24 cellular contexts compared by ENCODE assay signal in genomic region chr7:75715864-75716263, GRCh38. TPM values are rescaled to one million over a fixed set of nuclear protein-coding genes. Genes with fewer than 3 reads are reported as not detected.
DNase-seq lines count a peak whose midpoint lies in the region; ATAC-seq and TF ChIP-seq lines count a peak whose summit lies in the region.
"Had no signal": no experiment of that assay in that cellular context is flagged by ENCODE, and none has a peak within 500 bp of the region (broad histone marks: within the 10 kb centered on the region; RNA-seq: fewer than 3 reads in every experiment).

No MANE protein-coding gene starts in this region.

- H3K27me3 ChIP-seq in osteoblast (ENCODE audit: insufficient read depth, low read length), result no peaks in the 10 kb centered on the region
- no peaks in the 10 kb centered on the region for H3K27me3 ChIP-seq in CD4-positive, alpha-beta memory T cell (ENCODE audit: insufficient read depth, low read length)
- H3K27me3 ChIP-seq: SJCRH30 had no signal

- H3K4me3 ChIP-seq in HEK293 (ENCODE audit: low read depth, low read length) (no peak overlapping the region), osteoblast (ENCODE audit: insufficient read depth, low read length) (no peak overlapping the region)
- no peak overlapping the region for H3K4me3 ChIP-seq in CD4-positive, alpha-beta memory T cell (ENCODE audit: low read length in 2 of 2)
- H3K4me3 ChIP-seq: A549, PC-9, SJCRH30 had no signal

- intact Hi-C loops in activated CD8-positive, alpha-beta T cell treated with anti-CD3 and anti-CD28 coated beads for 36 hours (cut with micrococcal nuclease), result no loop called here
- intact Hi-C loops in cardiac septum (cut with DNase I), result no loop called here
- intact Hi-C loops in CD4-positive, alpha-beta memory T cell (cut with micrococcal nuclease), result no loop called here

- H3K4me2 ChIP-seq in osteoblast (ENCODE audit: insufficient read depth, low read length), result peak overlapping the region; percentile 7
- H3K4me2 ChIP-seq: A549, PC-9 had no signal

- H3K27ac Mint-ChIP-seq in chondrocyte (ENCODE audit: unreplicated experiment), result no peak overlapping the region
- H3K27ac Mint-ChIP-seq in activated CD8-positive, alpha-beta T cell treated with anti-CD3 and anti-CD28 coated beads for 36 hours, result no peak overlapping the region
- H3K27ac Mint-ChIP-seq in CD4-positive, alpha-beta memory T cell, result peak overlapping the region in 1 of 7 donors; percentile 47

- no peaks in the 10 kb centered on the region for H3K79me2 ChIP-seq in osteoblast (ENCODE audit: insufficient read depth, low read length)

- peaks cover 4% of the 10 kb centered on the region for H3K36me3 Mint-ChIP-seq in chondrocyte (ENCODE audit: low read depth)
- H3K36me3 Mint-ChIP-seq in activated CD8-positive, alpha-beta T cell treated with anti-CD3 and anti-CD28 coated beads for 36 hours (ENCODE audit: low read depth), result peaks cover 6% of the 10 kb centered on the region
- H3K36me3 Mint-ChIP-seq in CD4-positive, alpha-beta memory T cell, result peaks cover 3 to 22% of the 10 kb centered on the region in 2 donors

- TF ChIP-seq CTCF in HEK293 (tag by site-specific recombination; IDR thresholded peaks at IDR 0.05), result no peak
- TF ChIP-seq CTCF in chondrocyte (IDR thresholded peaks at IDR 0.05), result no peak
- TF ChIP-seq CTCF in osteoblast (IDR thresholded peaks at IDR 0.05; ENCODE audit: extremely low read depth, low read depth, low read length), result no peak
- no peak for TF ChIP-seq CTCF in activated CD8-positive, alpha-beta T cell treated with anti-CD3 and anti-CD28 coated beads for 36 hours (IDR thresholded peaks at IDR 0.05)

- H2AFZ ChIP-seq in osteoblast (ENCODE audit: low read length), result no peak overlapping the region
- H2AFZ ChIP-seq: PC-9 had no signal

- no peaks in the 10 kb centered on the region for H3K27me3 Mint-ChIP-seq in chondrocyte (ENCODE audit: low read depth)
- no peaks in the 10 kb centered on the region for H3K27me3 Mint-ChIP-seq in activated CD8-positive, alpha-beta T cell treated with anti-CD3 and anti-CD28 coated beads for 36 hours
- H3K27me3 Mint-ChIP-seq in CD4-positive, alpha-beta memory T cell, result peaks cover 0 to 2% of the 10 kb centered on the region in 2 donors

- H4K20me1 ChIP-seq in osteoblast (ENCODE audit: insufficient read depth, low read length), result no peaks in the 10 kb centered on the region

- no peak for ATAC-seq in activated CD8-positive, alpha-beta T cell treated with anti-CD3 and anti-CD28 coated beads for 36 hours
- no peak for ATAC-seq in GM19023 (IDR thresholded peaks at IDR 0.05; ENCODE audit: unreplicated experiment)
- ATAC-seq: A549, Right ventricle myocardium inferior, SK-N-SH treated with all-trans-retinoic acid at 6 μM for 48 hours had no signal

- H3K9me3 ChIP-seq in HEK293 (ENCODE audit: control insufficient read depth, insufficient read depth, low read depth, low read length), result no peaks in the 10 kb centered on the region
- H3K9me3 ChIP-seq in osteoblast (ENCODE audit: low read depth, low read length), result no peaks in the 10 kb centered on the region
- no peaks in the 10 kb centered on the region for H3K9me3 ChIP-seq in CD4-positive, alpha-beta memory T cell (ENCODE audit: control insufficient read depth in 1 of 2, low read length in 2 of 2)

- H3K4me3 Mint-ChIP-seq in chondrocyte (ENCODE audit: unreplicated experiment), result no peak overlapping the region
- no peak overlapping the region for H3K4me3 Mint-ChIP-seq in activated CD8-positive, alpha-beta T cell treated with anti-CD3 and anti-CD28 coated beads for 36 hours
- no peak overlapping the region for H3K4me3 Mint-ChIP-seq in CD4-positive, alpha-beta memory T cell

- peaks cover 5% of the 10 kb centered on the region for H3K9me3 Mint-ChIP-seq in chondrocyte (ENCODE audit: low read depth)
- peaks cover 5% of the 10 kb centered on the region for H3K9me3 Mint-ChIP-seq in activated CD8-positive, alpha-beta T cell treated with anti-CD3 and anti-CD28 coated beads for 36 hours
- peaks cover 0 to 12% (median 6%) of the 10 kb centered on the region in 8 donors for H3K9me3 Mint-ChIP-seq in CD4-positive, alpha-beta memory T cell

- POLR2A ChIA-PET in HEK293 (lab: Yijun Ruan, JAX), result interaction anchor here (0.7 to 0.9 kb wide), 2 partner anchors 20 to 23 kb away, joined by 3 read pairs; no protein-coding TSS in a partner anchor
- POLR2A ChIA-PET in activated CD8-positive, alpha-beta T cell treated with anti-CD3 and anti-CD28 coated beads for 36 hours (lab: Charles Lee), result no interaction called here
- POLR2A ChIA-PET in CD4-positive, alpha-beta memory T cell (lab: Charles Lee; ENCODE audit: partially characterized antibody), result no interaction called here

- H3K36me3 ChIP-seq in HEK293 (ENCODE audit: control insufficient read depth in 2 of 2, insufficient read depth in 1 of 2, low read length in 2 of 2) (no peaks in the 10 kb centered on the region), osteoblast (ENCODE audit: insufficient read depth, low read length) (no peaks in the 10 kb centered on the region)
- H3K36me3 ChIP-seq in CD4-positive, alpha-beta memory T cell (ENCODE audit: insufficient read depth, low read length), result no peaks in the 10 kb centered on the region

- CTCF ChIA-PET in HEK293 (lab: Yijun Ruan, JAX), result interaction anchor here (0.6 to 1.1 kb wide), 2 partner anchors 75 to 115 kb away, joined by 3 to 5 read pairs; no protein-coding TSS in a partner anchor
- CTCF ChIA-PET in activated CD8-positive, alpha-beta T cell treated with anti-CD3 and anti-CD28 coated beads for 36 hours (lab: Charles Lee), result no interaction called here
- CTCF ChIA-PET in CD4-positive, alpha-beta memory T cell (lab: Charles Lee; ENCODE audit: partially characterized antibody), result no interaction called here

- H3K27ac ChIP-seq in HEK293 (ENCODE audit: extremely low read depth, low read depth, low read length), result no peak overlapping the region
- peak overlapping the region; percentile 54 for H3K27ac ChIP-seq in osteoblast (ENCODE audit: low read depth, low read length)
- no peak overlapping the region for H3K27ac ChIP-seq in CD4-positive, alpha-beta memory T cell (ENCODE audit: low read depth, low read length)
- H3K27ac ChIP-seq: PC-9, SJCRH30 had no signal

- peaks cover 53% of the 10 kb centered on the region for H3K4me1 Mint-ChIP-seq in chondrocyte (ENCODE audit: low read depth)
- peaks cover 5% of the 10 kb centered on the region for H3K4me1 Mint-ChIP-seq in activated CD8-positive, alpha-beta T cell treated with anti-CD3 and anti-CD28 coated beads for 36 hours (ENCODE audit: low read depth)
- peaks cover 0 to 5% (median 2%) of the 10 kb centered on the region in 4 donors for H3K4me1 Mint-ChIP-seq in CD4-positive, alpha-beta memory T cell

- peak; percentile 28 for DNase-seq in chondrocyte (ENCODE audit: low spot score)
- DNase-seq in osteoblast (ENCODE audit: insufficient read length, low spot score, missing footprints), result no peak
- no peak for DNase-seq in activated CD8-positive, alpha-beta T cell treated with anti-CD3 and anti-CD28 coated beads for 36 hours
- no peak for DNase-seq in cardiac septum (ENCODE audit: low spot score)
- no peak for DNase-seq in CD4-positive, alpha-beta memory T cell
- DNase-seq: AML-193, C1 segment of cervical spinal cord, DMS153, DND-41, GOT3, HCEC 1CT, KG1, MM.1S, NCI-H2029, NCI-H446, NCI-H524 treated with DMSO at 0.1 percent for 48 hours, NCI-H774, PC-9, SJCRH30 had no signal

- H3K4me1 ChIP-seq in HEK293 (ENCODE audit: control insufficient read depth, insufficient read depth, low read length), result no peaks in the 10 kb centered on the region
- H3K4me1 ChIP-seq in osteoblast (ENCODE audit: insufficient read depth, low read length), result peaks cover 38% of the 10 kb centered on the region
- no peaks in the 10 kb centered on the region for H3K4me1 ChIP-seq in CD4-positive, alpha-beta memory T cell (ENCODE audit: insufficient read depth, low read length)

TF ChIP-seq in HEK293, 187 proteins besides CTCF, POLR2A, EP300 and RAD21:
- TF ChIP-seq ZFHX2 (tag by site-specific recombination; conservative IDR thresholded peaks at IDR 0.05) (0 out of 2 replicates have a peak, but pooled peaks have one; percentile 17), KLF1 (tag by site-specific recombination; IDR thresholded peaks at IDR 0.05) (no peak), SCRT1 (tag by site-specific recombination; IDR thresholded peaks at IDR 0.05; ENCODE audit: borderline replicate concordance) (no peak), ZBTB49 (tag by site-specific recombination; IDR thresholded peaks at IDR 0.05; ENCODE audit: low read depth) (no peak), ZNF133 (tag by site-specific recombination; IDR thresholded peaks at IDR 0.05) (no peak), MZF1 (tag by site-specific recombination; IDR thresholded peaks at IDR 0.05; ENCODE audit: borderline replicate concordance) (no peak)
TF ChIP-seq in HEK293: peak in this region for 1.

RNA-seq across cellular contexts. Expression of gene HIP1, which starts 22.9 kb away (rescaled TPM):
- total RNA-seq in chondrocyte (45.0 to 87.6 TPM (median 46.6 TPM) in 3 replicates), osteoblast (24.2 and 25.7 TPM in 2 replicates), cardiac septum (24.7 TPM)
- 1 to 10 TPM; 5.2 to 5.6 TPM for total RNA-seq in activated CD8-positive, alpha-beta T cell treated with anti-CD3 and anti-CD28 coated beads for 36 hours
- total RNA-seq in CD4-positive, alpha-beta memory T cell, result 1 to 10 TPM; 3.1 to 3.5 TPM
- polyA plus RNA-seq in CD4-positive, alpha-beta memory T cell, result 1 to 10 TPM in 1 of 2 donors, not detected in 1; 2.2 TPM

RNA-seq across cellular contexts. Expression of gene CCL26, which starts 56.1 kb away (rescaled TPM):
- total RNA-seq in chondrocyte (not detected in 3 replicates), osteoblast (1.1 and 1.5 TPM in 2 replicates), cardiac septum (0.83 TPM)
- total RNA-seq in activated CD8-positive, alpha-beta T cell treated with anti-CD3 and anti-CD28 coated beads for 36 hours, result not detected
- total RNA-seq in CD4-positive, alpha-beta memory T cell, result not detected
- not detected for polyA plus RNA-seq in CD4-positive, alpha-beta memory T cell
- total RNA-seq: PC-9, Right ventricle myocardium inferior, SJCRH30 had no signal
